8 cellular contexts compared by ENCODE assay signal in genomic region chr16:728131-728889, GRCh38. TPM values are rescaled to one million over a fixed set of nuclear protein-coding genes. Genes with fewer than 3 reads are reported as not detected.
A peak's percentile ranks its signal among the peaks of the same experiment; 100 is the strongest.
DNase-seq lines count a peak whose midpoint lies in the region; ATAC-seq, FAIRE-seq and TF ChIP-seq lines count a peak whose summit lies in the region.

No MANE protein-coding gene starts in this region.

- no peak overlapping the region for H2AK5ac ChIP-seq in H1 (ENCODE audit: low read depth, low read length)

- H3K9me3 ChIP-seq in CD8-positive, alpha-beta memory T cell (ENCODE audit: low read length): no peaks in the 10 kb centered on the region
- H3K9me3 ChIP-seq in H1 (ENCODE audit: insufficient read depth in 2 of 2, low read depth in 1 of 2, low read length in 1 of 2) (no peaks in the 10 kb centered on the region), mesodermal cell (ENCODE audit: control insufficient read depth, low read length) (no peaks in the 10 kb centered on the region), subcutaneous abdominal adipose tissue (ENCODE audit: control insufficient read depth in 5 of 5, low read length in 5 of 5) (no peaks in the 10 kb centered on the region)

- peak overlapping the region; percentile 93 to 99 for H3K4me2 ChIP-seq in H1 (ENCODE audit: insufficient read depth in 1 of 2, low read depth in 2 of 2, low read length in 2 of 2)

- H3K36me3 ChIP-seq in CD8-positive, alpha-beta memory T cell (ENCODE audit: insufficient read depth, low read length): peaks cover 4% of the 10 kb centered on the region
- H3K36me3 ChIP-seq in H1 (ENCODE audit: control insufficient read depth in 2 of 4, insufficient read depth in 4 of 4, low read length in 3 of 4): peaks cover 0 to 3% (median under 1%) of the 10 kb centered on the region in 4 experiments; a peak in 1 of 8 replicates
- H3K36me3 ChIP-seq in mesodermal cell (ENCODE audit: control insufficient read depth, insufficient read depth, low read length): peaks cover 19% of the 10 kb centered on the region
- H3K36me3 ChIP-seq in subcutaneous abdominal adipose tissue (ENCODE audit: control insufficient read depth in 5 of 5, insufficient read depth in 5 of 5, low read length in 5 of 5): peaks cover 0 to 35% (median 16%) of the 10 kb centered on the region in 5 donors

- H3K4me1 Mint-ChIP-seq in CD8-positive, alpha-beta memory T cell: peaks cover 0 to 16% (median 0%) of the 10 kb centered on the region in 3 donors
- peaks cover 3% of the 10 kb centered on the region for H3K4me1 Mint-ChIP-seq in activated CD8-positive, alpha-beta T cell treated with anti-CD3 and anti-CD28 coated beads for 36 hours (ENCODE audit: low read depth)

- H4K8ac ChIP-seq in H1 (ENCODE audit: extremely low read depth, insufficient read depth, low read length): no peak overlapping the region; the same call in 1 of the 2 replicates

- H3K79me1 ChIP-seq in H1 (ENCODE audit: low read depth, low read length): no peaks in the 10 kb centered on the region

- no peak overlapping the region for H3K14ac ChIP-seq in H1 (ENCODE audit: insufficient read length)

- no peaks in the 10 kb centered on the region for H3K27me3 ChIP-seq in CD8-positive, alpha-beta memory T cell (ENCODE audit: insufficient read depth, low read length, poor library complexity, severe bottlenecking)
- peaks cover 0 to 16% (median 5%) of the 10 kb centered on the region in 4 experiments; a peak in 4 of 7 replicates for H3K27me3 ChIP-seq in H1 (replicated peaks in 1 of 4; ENCODE audit: control insufficient read depth in 3 of 4, extremely low read depth in 1 of 4, insufficient read depth in 3 of 4, low read length in 3 of 4)
- peaks cover 20 to 31% (median 27%) of the 10 kb centered on the region in 5 donors for H3K27me3 ChIP-seq in subcutaneous abdominal adipose tissue (ENCODE audit: control insufficient read depth in 5 of 5, insufficient read depth in 4 of 5, low read length in 5 of 5)

- peaks cover 6% of the 10 kb centered on the region for H3K4me1 ChIP-seq in CD8-positive, alpha-beta memory T cell (ENCODE audit: insufficient read depth, low read length)
- H3K4me1 ChIP-seq in H1 (replicated peaks in 1 of 4; ENCODE audit: control insufficient read depth in 3 of 4, insufficient read depth in 4 of 4, low read length in 3 of 4): peaks cover 0 to 14% (median 8%) of the 10 kb centered on the region in 4 experiments; a peak in 5 of 7 replicates
- H3K4me1 ChIP-seq in mesodermal cell (ENCODE audit: control insufficient read depth, insufficient read depth, low read length, poor library complexity, severe bottlenecking): peaks cover 4% of the 10 kb centered on the region
- peaks cover 0 to 22% (median 19%) of the 10 kb centered on the region in 5 donors for H3K4me1 ChIP-seq in subcutaneous abdominal adipose tissue (ENCODE audit: control insufficient read depth in 5 of 5, insufficient read depth in 5 of 5, low read length in 5 of 5)

- ATAC-seq in GM21447 (IDR thresholded peaks at IDR 0.05; ENCODE audit: unreplicated experiment): peak; percentile 36
- ATAC-seq in activated CD8-positive, alpha-beta T cell treated with anti-CD3 and anti-CD28 coated beads for 36 hours: peak; percentile 58

- peak overlapping the region; percentile 96 for H3K18ac ChIP-seq in H1 (ENCODE audit: extremely low read depth, low read length)

- DNase-seq in CD8-positive, alpha-beta memory T cell: peak; percentile 57 to 81 (median 68)
- DNase-seq in NCI-H226 (peak; percentile 86), H1 (ENCODE audit: low read depth in 1 of 2, low spot score in 2 of 2) (no peak), cerebellar nuclear complex (lab: John Stamatoyannopoulos, UW) (no peak)
- peak; percentile 72 for DNase-seq in activated CD8-positive, alpha-beta T cell treated with anti-CD3 and anti-CD28 coated beads for 36 hours

- H4K20me1 ChIP-seq in H1 (replicated peaks in 1 of 2; ENCODE audit: control insufficient read depth in 1 of 2, insufficient read depth in 2 of 2, low read length in 2 of 2): peaks cover 0 to 9% of the 10 kb centered on the region in 2 experiments

- H2AFZ ChIP-seq in H1 (ENCODE audit: low read length): no peak overlapping the region

- peak overlapping the region in 6 of 7 donors; percentile 38 to 74 (median 52) for H3K4me3 Mint-ChIP-seq in CD8-positive, alpha-beta memory T cell
- peak overlapping the region; percentile 62 for H3K4me3 Mint-ChIP-seq in activated CD8-positive, alpha-beta T cell treated with anti-CD3 and anti-CD28 coated beads for 36 hours

- no peak overlapping the region for H2BK120ac ChIP-seq in H1 (replicated peaks; ENCODE audit: low read depth, low read length)

- no peak overlapping the region for H2BK20ac ChIP-seq in H1 (ENCODE audit: low read length)

- TF ChIP-seq CTCF in activated CD8-positive, alpha-beta T cell treated with anti-CD3 and anti-CD28 coated beads for 36 hours (IDR thresholded peaks at IDR 0.05): no peak
- no peak for TF ChIP-seq CTCF in H1 (IDR thresholded peaks at IDR 0.05; ENCODE audit: control extremely low read depth in 1 of 3, insufficient read depth in 1 of 3, low read depth in 1 of 3, low read length in 3 of 3)

- H3K4ac ChIP-seq in H1 (replicated peaks; ENCODE audit: insufficient read length, low read depth, low read length): no peak overlapping the region

- H3K27ac ChIP-seq in CD8-positive, alpha-beta memory T cell (ENCODE audit: low read depth, low read length): peak overlapping the region; percentile 38
- H3K27ac ChIP-seq in H1 (ENCODE audit: low read depth, low read length) (no peak overlapping the region; the same call in 1 of the 2 replicates), mesodermal cell (ENCODE audit: low read depth, low read length, severe bottlenecking) (no peak overlapping the region), subcutaneous abdominal adipose tissue (ENCODE audit: low read depth, low read length) (no peak overlapping the region)

- H3K36me3 Mint-ChIP-seq in CD8-positive, alpha-beta memory T cell: peaks cover 0 to 8% (median 0%) of the 10 kb centered on the region in 3 donors
- no peaks in the 10 kb centered on the region for H3K36me3 Mint-ChIP-seq in activated CD8-positive, alpha-beta T cell treated with anti-CD3 and anti-CD28 coated beads for 36 hours (ENCODE audit: low read depth)

- 2% methylated on average over 42 of the region's 80 CpGs; no CpG with 5 or more reads in 1 of the 2 experiments for WGBS in H1 (ENCODE audit: extremely low coverage in 1 of 2, insufficient coverage in 1 of 2, insufficient read length in 1 of 2, insufficient replicate concordance in 2 of 2, low coverage in 1 of 2, low lambda C conversion rate in 2 of 2, missing lambda C conversion rate in 1 of 2), 2 experiments
- WGBS in mesodermal cell (ENCODE audit: insufficient coverage in 2 of 2), 2 experiments: 3% methylated on average over 57 to 61 of the region's 80 CpGs

- no peak overlapping the region for H3K23ac ChIP-seq in H1 (ENCODE audit: insufficient read length)

- H3K9ac ChIP-seq in H1 (replicated peaks in 1 of 4; ENCODE audit: extremely low read depth in 1 of 4, low read depth in 3 of 4, low read length in 3 of 4) (peak overlapping the region in 1 of 4 experiments; percentile 36; a peak in 1 of 7 replicates), subcutaneous abdominal adipose tissue (ENCODE audit: low read length in 5 of 5) (no peak overlapping the region)

- no peak overlapping the region for H3K4me3 ChIP-seq in CD8-positive, alpha-beta memory T cell (ENCODE audit: low read length)
- H3K4me3 ChIP-seq in H1 (ENCODE audit: extremely low read depth in 1 of 4, insufficient read depth in 2 of 4, low read depth in 3 of 4, low read length in 4 of 4): peak overlapping the region; percentile 24 to 83 (median 37)
- H3K4me3 ChIP-seq in mesodermal cell (ENCODE audit: extremely low read depth, insufficient read depth, low read length, poor library complexity, severe bottlenecking): peak overlapping the region; percentile 58
- peak overlapping the region in 4 of 5 donors; percentile 11 to 60 (median 47) for H3K4me3 ChIP-seq in subcutaneous abdominal adipose tissue (ENCODE audit: low read depth in 1 of 5, low read length in 5 of 5)

- no peak for FAIRE-seq in H1 (lab: Jason Lieb, UNC)

- intact Hi-C loops in activated CD8-positive, alpha-beta T cell treated with anti-CD3 and anti-CD28 coated beads for 36 hours (cut with micrococcal nuclease): no loop called here

- TF ChIP-seq EP300 in H1 (IDR thresholded peaks at IDR 0.05; ENCODE audit: borderline replicate concordance in 1 of 2, low read depth in 2 of 2, low read length in 2 of 2): no peak

- no peaks in the 10 kb centered on the region for H3K9me3 Mint-ChIP-seq in CD8-positive, alpha-beta memory T cell
- H3K9me3 Mint-ChIP-seq in activated CD8-positive, alpha-beta T cell treated with anti-CD3 and anti-CD28 coated beads for 36 hours: no peaks in the 10 kb centered on the region

- no peaks in the 10 kb centered on the region for H3K27me3 Mint-ChIP-seq in CD8-positive, alpha-beta memory T cell
- no peaks in the 10 kb centered on the region for H3K27me3 Mint-ChIP-seq in activated CD8-positive, alpha-beta T cell treated with anti-CD3 and anti-CD28 coated beads for 36 hours

- H2BK5ac ChIP-seq in H1 (ENCODE audit: low read depth, low read length): no peak overlapping the region; the same call in 1 of the 2 replicates

- TF ChIP-seq RAD21 in H1 (IDR thresholded peaks at IDR 0.05 in 1 of 2, conservative IDR thresholded peaks at IDR 0.05 in 1 of 2; ENCODE audit: low read depth in 2 of 2, low read length in 2 of 2): no peak

- no peaks in the 10 kb centered on the region for H3K79me2 ChIP-seq in H1 (ENCODE audit: control insufficient read depth in 1 of 2, insufficient read depth in 2 of 2, low read length in 2 of 2)

- TF ChIP-seq POLR2A in H1 (IDR thresholded peaks at IDR 0.05; ENCODE audit: control extremely low read depth in 1 of 2, low read depth in 2 of 2, low read length in 2 of 2): 0 out of 3 replicates have a peak, but pooled peaks of 1 of the 2 experiments have one; percentile 15

- H4K5ac ChIP-seq in H1 (ENCODE audit: insufficient read length, low read depth, low read length): peak overlapping the region; percentile 66

- H3K23me2 ChIP-seq in H1 (ENCODE audit: low read depth, low read length): peaks cover 19% of the 10 kb centered on the region; the same call in 1 of the 2 replicates

- POLR2A ChIA-PET in CD8-positive, alpha-beta memory T cell (lab: Charles Lee): interaction anchor here (0.7 to 5.4 kb wide), 8 partner anchors 9 to 79 kb away, joined by 3 to 53 read pairs (median 4); partner anchors contain the start of genes CHTF18, CIAO3, METRN and RPUSD1
- POLR2A ChIA-PET in activated CD8-positive, alpha-beta T cell treated with anti-CD3 and anti-CD28 coated beads for 36 hours (lab: Charles Lee): interaction anchor here (0.6 to 4.8 kb wide), 9 partner anchors 9 to 66 kb away, joined by 3 to 37 read pairs (median 3); partner anchors contain the start of genes ANTKMT, CIAO3, METRN and RHBDL1
- POLR2A ChIA-PET in H1 (lab: Charles Lee; ENCODE audit: partially characterized antibody): interaction anchor here (0.8 to 23.0 kb wide), 8 partner anchors 11 to 72 kb away, joined by 3 to 353 read pairs (median 9); partner anchors contain the start of genes ANTKMT, CCDC78, CHTF18 and CIAO3

- H3K27ac Mint-ChIP-seq in CD8-positive, alpha-beta memory T cell: peak overlapping the region in 3 of 8 donors; percentile 27 to 53 (median 52)
- no peak overlapping the region for H3K27ac Mint-ChIP-seq in activated CD8-positive, alpha-beta T cell treated with anti-CD3 and anti-CD28 coated beads for 36 hours

- H2BK15ac ChIP-seq in H1 (ENCODE audit: low read length): no peak overlapping the region

- CTCF ChIA-PET in CD8-positive, alpha-beta memory T cell (lab: Charles Lee): interaction anchor here (2.4 to 22.8 kb wide), 3 partner anchors 8 to 57 kb away, joined by 11 to 332 read pairs (median 332); partner anchors contain the start of genes ANTKMT, CCDC78, CIAO3 and HAGHL
- CTCF ChIA-PET in activated CD8-positive, alpha-beta T cell treated with anti-CD3 and anti-CD28 coated beads for 36 hours (lab: Charles Lee): interaction anchor here (0.7 to 19.6 kb wide), 2 partner anchors 16 to 1792 kb away, joined by 3 to 207 read pairs; partner anchors contain the start of genes AMDHD2 and METRN
- CTCF ChIA-PET in H1 (lab: Charles Lee; ENCODE audit: partially characterized antibody): interaction anchor here (32.4 to 35.8 kb wide), 3 partner anchors 8 to 56 kb away, joined by 424 to 977 read pairs (median 977); partner anchors contain the start of genes ANTKMT, CCDC78, CHTF18 and CIAO3

- no peak overlapping the region for H2BK12ac ChIP-seq in H1 (ENCODE audit: low read depth, low read length)

- H4K91ac ChIP-seq in H1 (replicated peaks; ENCODE audit: insufficient read length, low read length): peak overlapping the region; percentile 91

- peak overlapping the region; percentile 32 for H3K56ac ChIP-seq in H1 (replicated peaks; ENCODE audit: insufficient read length, low read depth, low read length)

RNA-seq across cellular contexts. Expression of gene HAGHL, which starts 1.4 kb away (rescaled TPM):
- total RNA-seq in CD8-positive, alpha-beta memory T cell: 10 to 100 TPM; 31.5 to 35.6 TPM
- polyA plus RNA-seq in CD8-positive, alpha-beta memory T cell: 10.7 TPM
- total RNA-seq in activated CD8-positive, alpha-beta T cell treated with anti-CD3 and anti-CD28 coated beads for 36 hours: 10 to 100 TPM; 28.8 to 32.6 TPM
- total RNA-seq in H1 (2021; fragmentation: NEBNext Ultra II Directional; extraction: Animal tissue kit (Norgen Biotek cat#: 25700)): 23.1 and 26.6 TPM in 2 replicates
- polyA plus RNA-seq in H1 (2011; rRNA removed): 26.9 and 41.5 TPM in 2 replicates
- 40.3 TPM for polyA plus RNA-seq in H1 (2011; cell fraction: cytosol; rRNA removed)
- 107 TPM for polyA plus RNA-seq in H1 (2011; cell fraction: nucleus; rRNA removed)
- polyA plus RNA-seq in H1 (2012, experiment 1 of 2): 12.3 to 24.7 TPM (median 23.4 TPM) in 4 replicates
- polyA plus RNA-seq in H1 (2012, experiment 2 of 2): 11.8 TPM
- polyA plus RNA-seq in H1 (2013, experiment 1 of 2): 12.5 TPM
- 14.3 TPM for polyA plus RNA-seq in H1 (2013, experiment 2 of 2)
- polyA minus RNA-seq in H1 (2011; rRNA and poly(A)+ RNA removed): 2.0 and 3.2 TPM in 2 replicates
- polyA minus RNA-seq in H1 (2011; cell fraction: cytosol; rRNA and poly(A)+ RNA removed): 12.3 TPM
- 15.1 TPM for polyA minus RNA-seq in H1 (2011; cell fraction: nucleus; rRNA and poly(A)+ RNA removed)
- polyA plus RNA-seq in mesodermal cell (2013, experiment 1 of 2): 10.1 TPM
- 6.9 TPM for polyA plus RNA-seq in mesodermal cell (2013, experiment 2 of 2)

RNA-seq across cellular contexts. Expression of gene CCDC78, which starts 2.1 kb away (rescaled TPM):
- total RNA-seq in CD8-positive, alpha-beta memory T cell: 1 to 10 TPM; 9.8 to 9.9 TPM
- 0.53 TPM for polyA plus RNA-seq in CD8-positive, alpha-beta memory T cell
- 1 to 10 TPM; 4.6 to 5.7 TPM for total RNA-seq in activated CD8-positive, alpha-beta T cell treated with anti-CD3 and anti-CD28 coated beads for 36 hours
- 8.2 and 8.5 TPM in 2 replicates for total RNA-seq in H1 (2021; fragmentation: NEBNext Ultra II Directional; extraction: Animal tissue kit (Norgen Biotek cat#: 25700))
- 7.1 and 10.9 TPM in 2 replicates for polyA plus RNA-seq in H1 (2011; rRNA removed)
- 9.8 TPM for polyA plus RNA-seq in H1 (2011; cell fraction: cytosol; rRNA removed)
- polyA plus RNA-seq in H1 (2011; cell fraction: nucleus; rRNA removed): 90.1 TPM
- 7.2 to 12.1 TPM (median 10.1 TPM) in 4 replicates for polyA plus RNA-seq in H1 (2012, experiment 1 of 2)
- polyA plus RNA-seq in H1 (2012, experiment 2 of 2): 4.7 TPM
- 6.5 TPM for polyA plus RNA-seq in H1 (2013, experiment 1 of 2)
- polyA plus RNA-seq in H1 (2013, experiment 2 of 2): 6.2 TPM
- 1.3 and 1.4 TPM in 2 replicates for polyA minus RNA-seq in H1 (2011; rRNA and poly(A)+ RNA removed)
- 2.9 TPM for polyA minus RNA-seq in H1 (2011; cell fraction: cytosol; rRNA and poly(A)+ RNA removed)
- 14.3 TPM for polyA minus RNA-seq in H1 (2011; cell fraction: nucleus; rRNA and poly(A)+ RNA removed)
- polyA plus RNA-seq in mesodermal cell (2013, experiment 1 of 2): 3.4 TPM
- 2.9 TPM for polyA plus RNA-seq in mesodermal cell (2013, experiment 2 of 2)

RNA-seq across cellular contexts. Expression of gene ANTKMT, which starts 7.4 kb away (rescaled TPM):
- total RNA-seq in CD8-positive, alpha-beta memory T cell: 10 to 100 TPM; 64.2 to 72.0 TPM
- 127 TPM for polyA plus RNA-seq in CD8-positive, alpha-beta memory T cell
- total RNA-seq in activated CD8-positive, alpha-beta T cell treated with anti-CD3 and anti-CD28 coated beads for 36 hours: 10 to 100 TPM; 34.3 to 38.4 TPM
- 26.5 and 31.8 TPM in 2 replicates for total RNA-seq in H1 (2021; fragmentation: NEBNext Ultra II Directional; extraction: Animal tissue kit (Norgen Biotek cat#: 25700))
- 26.6 and 50.3 TPM in 2 replicates for polyA plus RNA-seq in H1 (2011; rRNA removed)
- 26.8 TPM for polyA plus RNA-seq in H1 (2011; cell fraction: cytosol; rRNA removed)
- 47.4 TPM for polyA plus RNA-seq in H1 (2011; cell fraction: nucleus; rRNA removed)
- 5.3 to 19.7 TPM (median 15.5 TPM) in 4 replicates for polyA plus RNA-seq in H1 (2012, experiment 1 of 2)
- 9.2 TPM for polyA plus RNA-seq in H1 (2012, experiment 2 of 2)
- polyA plus RNA-seq in H1 (2013, experiment 1 of 2): 26.3 TPM
- polyA plus RNA-seq in H1 (2013, experiment 2 of 2): 25.7 TPM
- 0.66 and 1.2 TPM in 2 replicates for polyA minus RNA-seq in H1 (2011; rRNA and poly(A)+ RNA removed)
- 13.1 TPM for polyA minus RNA-seq in H1 (2011; cell fraction: cytosol; rRNA and poly(A)+ RNA removed)
- polyA minus RNA-seq in H1 (2011; cell fraction: nucleus; rRNA and poly(A)+ RNA removed): 15.1 TPM
- 18.1 TPM for polyA plus RNA-seq in mesodermal cell (2013, experiment 1 of 2)
- polyA plus RNA-seq in mesodermal cell (2013, experiment 2 of 2): 13.7 TPM

RNA-seq across cellular contexts. Expression of gene CIAO3, which starts 12.5 kb away (rescaled TPM):
- 10 to 100 TPM; 34.8 to 37.9 TPM for total RNA-seq in CD8-positive, alpha-beta memory T cell
- polyA plus RNA-seq in CD8-positive, alpha-beta memory T cell: 23.1 TPM
- total RNA-seq in activated CD8-positive, alpha-beta T cell treated with anti-CD3 and anti-CD28 coated beads for 36 hours: 10 to 100 TPM; 21.3 to 25.0 TPM
- total RNA-seq in H1 (2021; fragmentation: NEBNext Ultra II Directional; extraction: Animal tissue kit (Norgen Biotek cat#: 25700)): 20.4 and 21.0 TPM in 2 replicates
- 20.0 and 29.6 TPM in 2 replicates for polyA plus RNA-seq in H1 (2011; rRNA removed)
- polyA plus RNA-seq in H1 (2011; cell fraction: cytosol; rRNA removed): 22.4 TPM
- 97.6 TPM for polyA plus RNA-seq in H1 (2011; cell fraction: nucleus; rRNA removed)
- polyA plus RNA-seq in H1 (2012, experiment 1 of 2): 14.5 to 22.5 TPM (median 20.0 TPM) in 4 replicates
- polyA plus RNA-seq in H1 (2012, experiment 2 of 2): 20.5 TPM
- 10.8 TPM for polyA plus RNA-seq in H1 (2013, experiment 1 of 2)
- polyA plus RNA-seq in H1 (2013, experiment 2 of 2): 10.0 TPM
- polyA minus RNA-seq in H1 (2011; rRNA and poly(A)+ RNA removed): 17.6 and 21.1 TPM in 2 replicates
- 21.1 TPM for polyA minus RNA-seq in H1 (2011; cell fraction: cytosol; rRNA and poly(A)+ RNA removed)
- 52.8 TPM for polyA minus RNA-seq in H1 (2011; cell fraction: nucleus; rRNA and poly(A)+ RNA removed)
- 38.7 TPM for polyA plus RNA-seq in mesodermal cell (2013, experiment 1 of 2)
- 27.2 TPM for polyA plus RNA-seq in mesodermal cell (2013, experiment 2 of 2)

RNA-seq across cellular contexts. Expression of gene METRN, which starts 13.4 kb away (rescaled TPM):
- 10 to 100 TPM; 34.8 to 38.2 TPM for total RNA-seq in CD8-positive, alpha-beta memory T cell
- polyA plus RNA-seq in CD8-positive, alpha-beta memory T cell: 50.3 TPM
- 10 to 100 TPM; 37.2 to 43.1 TPM for total RNA-seq in activated CD8-positive, alpha-beta T cell treated with anti-CD3 and anti-CD28 coated beads for 36 hours
- total RNA-seq in H1 (2021; fragmentation: NEBNext Ultra II Directional; extraction: Animal tissue kit (Norgen Biotek cat#: 25700)): 18.7 and 19.1 TPM in 2 replicates
- polyA plus RNA-seq in H1 (2011; rRNA removed): 25.8 and 43.4 TPM in 2 replicates
- polyA plus RNA-seq in H1 (2011; cell fraction: cytosol; rRNA removed): 39.6 TPM
- 64.1 TPM for polyA plus RNA-seq in H1 (2011; cell fraction: nucleus; rRNA removed)
- 7.7 to 23.1 TPM (median 19.6 TPM) in 4 replicates for polyA plus RNA-seq in H1 (2012, experiment 1 of 2)
- polyA plus RNA-seq in H1 (2012, experiment 2 of 2): 13.6 TPM
- 11.6 TPM for polyA plus RNA-seq in H1 (2013, experiment 1 of 2)
- 12.0 TPM for polyA plus RNA-seq in H1 (2013, experiment 2 of 2)
- 2.6 and 3.7 TPM in 2 replicates for polyA minus RNA-seq in H1 (2011; rRNA and poly(A)+ RNA removed)
- 10.6 TPM for polyA minus RNA-seq in H1 (2011; cell fraction: cytosol; rRNA and poly(A)+ RNA removed)
- polyA minus RNA-seq in H1 (2011; cell fraction: nucleus; rRNA and poly(A)+ RNA removed): 13.7 TPM
- polyA plus RNA-seq in mesodermal cell (2013, experiment 1 of 2): 88.1 TPM
- 60.5 TPM for polyA plus RNA-seq in mesodermal cell (2013, experiment 2 of 2)

Comparison
In these comparisons a context has a peak if more than half of its experiments do, and no peak if none do; other contexts are left out.
1. DNase-seq: peak in CD8-positive, alpha-beta memory T cell (5 of 5), NCI-H226 (single experiment) and activated CD8-positive, alpha-beta T cell treated with anti-CD3 and anti-CD28 coated beads for 36 hours (single experiment); none in H1 (0 of 2) and cerebellar nuclear complex (0 of 2).